In the genomic region with DNA sequence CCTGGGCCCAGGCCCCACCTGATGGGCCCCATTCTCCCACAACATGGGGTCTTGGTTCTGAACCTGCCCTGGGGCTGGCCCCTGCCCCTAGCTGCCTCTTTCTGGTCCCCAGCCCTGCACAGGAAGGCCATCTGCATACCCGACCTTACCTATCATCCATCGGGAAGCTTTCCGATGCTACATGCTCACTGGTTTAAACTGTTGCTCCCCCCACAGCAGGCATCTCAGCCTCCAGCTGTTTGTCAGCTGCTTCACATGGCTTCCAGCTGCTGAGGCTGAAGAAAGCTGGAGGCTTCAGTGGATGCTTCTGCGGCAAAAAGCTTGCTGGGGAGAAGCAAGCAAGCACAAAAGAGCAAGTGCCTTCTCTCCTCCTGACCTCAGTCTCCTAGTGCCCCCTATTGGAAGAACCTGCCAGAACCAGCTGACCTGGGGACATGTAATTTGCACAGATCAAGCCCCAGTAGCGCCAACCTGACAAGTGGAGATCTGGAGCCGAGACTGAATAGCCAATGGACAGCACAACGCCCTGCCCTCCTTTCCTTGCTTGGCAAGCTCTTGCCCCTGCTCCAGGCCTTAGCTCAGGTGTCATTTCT, we compare ENCODE assay signal across 8 cellular contexts. TPM values are rescaled to one million over a fixed set of nuclear protein-coding genes. Genes with fewer than 3 reads are reported as not detected.
A peak's percentile ranks its signal among the peaks of the same experiment; 100 is the strongest.
DNase-seq lines count a peak whose midpoint lies in the region; ATAC-seq and TF ChIP-seq lines count a peak whose summit lies in the region.

No MANE protein-coding gene starts in this region.

- no peaks in the 10 kb centered on the region for H3K9me3 ChIP-seq in Panc1 (ENCODE audit: control insufficient read depth, insufficient read depth, low read depth, low read length)
- H3K9me3 ChIP-seq in skeletal muscle satellite cell (replicated peaks; ENCODE audit: low read length) = no peaks in the 10 kb centered on the region

- H3K27me3 ChIP-seq in Panc1 (ENCODE audit: control insufficient read depth, insufficient read depth, low read length) (no peaks in the 10 kb centered on the region), skeletal muscle satellite cell (ENCODE audit: control insufficient read depth, insufficient read depth, low read length) (no peaks in the 10 kb centered on the region)

- BruUV-seq in Panc1 (replicated peaks; lab: Mats Ljungman, UMichigan) = no TSS peak

- ATAC-seq in Panc1 = peak; percentile 42; the same call in 1 of the 2 replicates
- no peak for ATAC-seq in GM18867 (IDR thresholded peaks at IDR 0.05; ENCODE audit: unreplicated experiment)
- no peak for ATAC-seq in left colon

- in situ Hi-C loops in GM13977 (cut with MboI; ENCODE audit: low pct_unique_long_range_greater_than_20kb, low sequenced_read_pairs, unreplicated experiment) (no loop called here), Panc1 (cut with HindIII; ENCODE audit: low pct_unique_long_range_greater_than_20kb, low sequenced_read_pairs) (no loop called here)

- intact Hi-C loops in Panc1 (cut with micrococcal nuclease; ENCODE audit: unreplicated experiment) = no loop called here
- intact Hi-C loops in left colon (cut with DNase I, micrococcal nuclease) = no loop called here

- POLR2A ChIA-PET in Panc1 (lab: Charles Lee) = interaction anchor here (0.9 kb wide), 1 partner anchor 66 kb away, joined by 3 read pairs; no protein-coding TSS in a partner anchor

- peak; percentile 32 for TF ChIP-seq CTCF in GM13977 (IDR thresholded peaks at IDR 0.05; ENCODE audit: extremely low read depth, insufficient read depth, missing control alignments)
- TF ChIP-seq CTCF in Panc1 (IDR thresholded peaks at IDR 0.05) = no peak
- no peak for TF ChIP-seq CTCF in fibroblast of the aortic adventitia (IDR thresholded peaks at IDR 0.05; ENCODE audit: insufficient read depth, low read length)

- peak overlapping the region; percentile 39 for H3K9ac ChIP-seq in skeletal muscle satellite cell (ENCODE audit: low read depth, low read length)

- H3K4me1 ChIP-seq in Panc1 (ENCODE audit: control insufficient read depth, insufficient read depth, low read length) (peaks cover 3% of the 10 kb centered on the region; the same call in 1 of the 2 replicates), skeletal muscle satellite cell (ENCODE audit: control insufficient read depth, insufficient read depth, low read length) (peaks cover 67% of the 10 kb centered on the region)

- H3K27ac ChIP-seq in Panc1 (ENCODE audit: low read length) = no peak overlapping the region

- CTCF ChIA-PET in Panc1 (lab: Charles Lee) = no interaction called here

- H3K4me2 ChIP-seq in skeletal muscle satellite cell (ENCODE audit: low read length) = peak overlapping the region; percentile 61

- H3K4me3 ChIP-seq in Panc1 (ENCODE audit: low read depth in 2 of 2, low read length in 2 of 2) (no peak overlapping the region), fibroblast of the aortic adventitia (ENCODE audit: low read depth, low read length) (no peak overlapping the region), skeletal muscle satellite cell (ENCODE audit: low read length) (no peak overlapping the region)

- DNase-seq in GM13977 (ENCODE audit: low spot score) (no peak), Panc1 (ENCODE audit: low read depth, low spot score) (no peak), fibroblast of the aortic adventitia (ENCODE audit: low read depth) (peak; percentile 25), SW480 (ENCODE audit: low spot score) (no peak), NCI-H526 treated with DMSO at 0.1 percent for 48 hours (lab: John Stamatoyannopoulos, UW) (no peak), left colon (no peak)

- H3K36me3 ChIP-seq in Panc1 (ENCODE audit: control insufficient read depth, insufficient read depth, low read length) (no peaks in the 10 kb centered on the region), skeletal muscle satellite cell (ENCODE audit: insufficient read depth, low read length) (no peaks in the 10 kb centered on the region)

RNA-seq across cellular contexts. Expression of gene RHOB, which starts 24.1 kb away (rescaled TPM):
- total RNA-seq in Panc1 (2021; ENCODE audit: unreplicated experiment) (38.9 TPM), fibroblast of the aortic adventitia (ENCODE audit: low replicate concordance) (40.5 and 82.0 TPM in 2 replicates), left colon (100 to 1,000 TPM; 141 to 332 TPM)
- 42.5 TPM for polyA plus RNA-seq in Panc1 (2012; ENCODE audit: insufficient read length)
- 55.0 and 60.3 TPM in 2 replicates for total RNA-seq in skeletal muscle satellite cell (2012; rRNA removed)
